ENCODE assay signal across 25 cellular contexts in genomic region chr3:4797201-4797600, GRCh38.
"Had no signal": no experiment of that assay in that cellular context is flagged by ENCODE, and none has a peak within 500 bp of the region (broad histone marks: within the 10 kb centered on the region; RNA-seq: fewer than 3 reads in every experiment).

No MANE protein-coding gene starts in this region.

- DNase-seq: activated CD4-positive, alpha-beta T cell treated with anti-CD3 and anti-CD28 coated beads for 1 hour; activated CD8-positive, alpha-beta memory T cell treated with anti-CD3 and anti-CD28 coated beads, Interleukin-2, amount 50 U/mL, for 48 hours; activated naive CD4-positive, alpha-beta T cell; activated T-cell treated with anti-CD3 and anti-CD28 coated beads, Interleukin-2, amount 50 U/mL, for 4 hours; amniotic stem cell; body of pancreas; heart left ventricle; lower lobe of right lung; naive thymus-derived CD8-positive, alpha-beta T cell; posterior cingulate gyrus; stimulated activated CD4-positive, alpha-beta T cell treated with anti-CD3 and anti-CD28 coated beads, Interleukin-15, amount 100 ng/mL, for 24 hours; stomach; transverse colon; WERI-Rb-1 had no signal

- H3K9ac ChIP-seq: neural progenitor cell had no signal

- H3K27ac Mint-ChIP-seq: activated T-helper 2 cell treated with anti-CD3 and anti-CD28 coated beads, Interferon-gamma antibody, Interleukin-2, Interleukin-4, amounts not matched to agents 10 μg/mL and 5 μg/mL and 100 μg/mL, durations not matched to agents 14 hours and 24 hours and 36 hours; naive thymus-derived CD8-positive, alpha-beta T cell; neural progenitor cell; stimulated activated memory B cell treated with anti-CD40 and anti-IgM and Interleukin-4, amounts not matched to agents 10 μg/mL and 1 μg/mL and 100 μg/mL, for 72 hours had no signal

- H3K4me3 Mint-ChIP-seq: activated naive CD8-positive, alpha-beta T cell; activated T-cell treated with anti-CD3 and anti-CD28 coated beads, Interleukin-2, amount 50 U/mL, for 4 hours; naive thymus-derived CD8-positive, alpha-beta T cell; neural progenitor cell; stimulated activated memory B cell treated with anti-CD40 and anti-IgM and Interleukin-4, amounts not matched to agents 10 μg/mL and 1 μg/mL and 100 μg/mL, for 72 hours had no signal

- H3K36me3 ChIP-seq: cardiac muscle cell, neural progenitor cell, transverse colon, WERI-Rb-1 had no signal

- H3K9me3 ChIP-seq: body of pancreas, lower lobe of right lung, stomach, transverse colon had no signal

- ATAC-seq: activated T-cell treated with anti-CD3 and anti-CD28 coated beads, Interleukin-2, amount 50 U/mL, for 4 hours; body of pancreas; heart left ventricle; left lobe of liver; lower lobe of right lung; naive thymus-derived CD8-positive, alpha-beta T cell; sciatic nerve; stimulated activated memory B cell treated with anti-CD40 and anti-IgM and Interleukin-4, amounts not matched to agents 10 μg/mL and 1 μg/mL and 100 μg/mL, for 72 hours had no signal

- FAIRE-seq: TTC549, urothelium cell line had no signal

- H3K27ac ChIP-seq: body of pancreas, cardiac muscle cell, epithelial cell of prostate, heart left ventricle, lower lobe of right lung, neural progenitor cell, stomach, transverse colon, WERI-Rb-1 had no signal

- H3K27me3 Mint-ChIP-seq: activated naive CD8-positive, alpha-beta T cell; naive thymus-derived CD8-positive, alpha-beta T cell; stimulated activated memory B cell treated with anti-CD40 and anti-IgM and Interleukin-4, amounts not matched to agents 10 μg/mL and 1 μg/mL and 100 μg/mL, for 72 hours had no signal

- H3K4me1 ChIP-seq: body of pancreas, lower lobe of right lung, neural progenitor cell, stomach, transverse colon had no signal

- H3K4me1 Mint-ChIP-seq: neural progenitor cell; stimulated activated memory B cell treated with anti-CD40 and anti-IgM and Interleukin-4, amounts not matched to agents 10 μg/mL and 1 μg/mL and 100 μg/mL, for 72 hours had no signal

- H3K4me3 ChIP-seq: body of pancreas, cardiac muscle cell, heart left ventricle, lower lobe of right lung, neural progenitor cell, smooth muscle cell, stomach, transverse colon had no signal
